1 cellular context compared by ENCODE assay signal in the genomic region with DNA sequence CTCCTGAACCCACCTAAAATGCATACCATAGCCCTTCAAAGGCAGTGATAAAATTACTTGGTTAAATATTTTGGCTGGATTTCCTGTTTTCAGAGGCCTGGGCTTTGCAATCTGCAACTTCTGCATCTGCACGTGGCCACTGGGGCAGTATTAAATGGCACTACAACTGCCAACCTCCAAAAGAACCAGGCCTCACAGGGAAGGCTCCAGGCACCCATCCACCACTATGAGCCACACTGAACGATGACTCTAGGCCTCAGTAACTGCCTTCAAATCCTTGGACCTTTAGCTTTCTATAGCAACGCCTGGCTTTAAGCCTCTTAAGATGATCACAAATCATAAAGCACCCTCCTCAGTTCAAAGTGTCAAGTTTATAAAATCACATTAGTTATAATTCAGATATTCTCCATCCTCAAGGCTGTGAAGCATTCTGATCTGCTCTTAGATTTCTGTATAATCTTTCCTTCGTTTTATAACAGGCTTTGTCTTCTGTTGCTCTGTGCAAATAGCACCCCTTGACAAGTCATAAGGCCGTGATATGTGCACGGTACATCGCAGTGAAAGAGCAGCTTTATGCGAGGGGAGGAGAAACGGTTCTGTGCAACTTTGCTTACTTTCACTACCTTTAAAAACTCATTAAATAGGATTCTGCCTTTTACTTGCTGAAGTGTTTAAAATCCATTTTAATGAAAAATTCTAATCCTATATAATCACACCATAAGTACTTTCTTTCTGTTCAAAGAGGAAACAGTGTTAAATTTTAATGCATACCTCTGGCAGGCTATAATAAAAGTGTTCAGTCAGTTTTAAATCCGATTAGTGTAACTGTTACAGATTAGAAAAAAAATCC.
TF ChIP-seq lines count a peak whose summit lies in the region.

No MANE protein-coding gene starts in this region.

TF ChIP-seq in IMR-90, 13 proteins besides CTCF, POLR2A, EP300 and RAD21:
- no peak for TF ChIP-seq MAZ (IDR thresholded peaks at IDR 0.05; ENCODE audit: borderline replicate concordance, low read depth, low read length)
- no peak for TF ChIP-seq CHD1 (IDR thresholded peaks at IDR 0.05; ENCODE audit: low read depth, low read length)
- no peak for TF ChIP-seq NFE2L2 (IDR thresholded peaks at IDR 0.05; ENCODE audit: low read depth, low read length)
- no peak for TF ChIP-seq MXI1 (IDR thresholded peaks at IDR 0.05; ENCODE audit: borderline replicate concordance, low read depth, low read length)
- no peak for TF ChIP-seq SMC3 (IDR thresholded peaks at IDR 0.05; ENCODE audit: low read depth, low read length)
- TF ChIP-seq, protein P1, sequence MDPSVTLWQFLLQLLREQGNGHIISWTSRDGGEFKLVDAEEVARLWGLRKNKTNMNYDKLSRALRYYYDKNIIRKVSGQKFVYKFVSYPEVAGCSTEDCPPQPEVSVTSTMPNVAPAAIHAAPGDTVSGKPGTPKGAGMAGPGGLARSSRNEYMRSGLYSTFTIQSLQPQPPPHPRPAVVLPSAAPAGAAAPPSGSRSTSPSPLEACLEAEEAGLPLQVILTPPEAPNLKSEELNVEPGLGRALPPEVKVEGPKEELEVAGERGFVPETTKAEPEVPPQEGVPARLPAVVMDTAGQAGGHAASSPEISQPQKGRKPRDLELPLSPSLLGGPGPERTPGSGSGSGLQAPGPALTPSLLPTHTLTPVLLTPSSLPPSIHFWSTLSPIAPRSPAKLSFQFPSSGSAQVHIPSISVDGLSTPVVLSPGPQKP (IDR thresholded peaks at IDR 0.05; ENCODE audit: borderline replicate concordance, low read depth, low read length) = no peak
TF ChIP-seq in IMR-90: peak in this region for 0.
